ENCODE assay signal across 31 cellular contexts in genomic region chr10:15072358-15072757, GRCh38. TPM values are rescaled to one million over a fixed set of nuclear protein-coding genes. Genes with fewer than 3 reads are reported as not detected.
"Had no signal": no experiment of that assay in that cellular context is flagged by ENCODE, and none has a peak within 500 bp of the region (broad histone marks: within the 10 kb centered on the region; RNA-seq: fewer than 3 reads in every experiment).

No MANE protein-coding gene starts in this region.

- H3K4me1 ChIP-seq: left lung, lower lobe of right lung, prostate gland, sigmoid colon, spleen, suprapubic skin, tibial artery, upper lobe of right lung had no signal

- H3K4me3 Mint-ChIP-seq: immature natural killer cell; mesothelial cell of epicardium; naive B cell; natural killer cell; stimulated activated effector memory CD8-positive, alpha-beta T cell treated with anti-CD3 and anti-CD28 coated beads, Interleukin-12 subunit alpha, Interleukin-12 subunit beta, amount 100 ng/mL, for 72 hours; stimulated activated naive CD8-positive, alpha-beta T cell treated with anti-CD3 and anti-CD28 coated beads, Interleukin-15, Interleukin-2, amounts not matched to agents 100 ng/mL and 50 ng/mL, for 24 hours had no signal

- H3K27me3 ChIP-seq: left lung, ovary, sigmoid colon, spleen, suprapubic skin, tibial artery, upper lobe of right lung had no signal

- H3K9me3 ChIP-seq: left lung, lower lobe of right lung, ovary, prostate gland, sigmoid colon, suprapubic skin, thoracic aorta, upper lobe of right lung had no signal

- DNase-seq: hypothalamus; immature natural killer cell; kidney; left colon; left lung; lower lobe of right lung; mammary epithelial cell; mesenchymal stem cell; naive B cell; natural killer cell; ovary; retina; right cardiac atrium; sigmoid colon; small intestine; spleen; stimulated activated CD4-positive, alpha-beta T cell treated with anti-CD3 and anti-CD28 coated beads, Interleukin-4, amount 100 ng/mL, for 24 hours; stimulated activated naive CD4-positive, alpha-beta T cell; tibial artery; trophoblast cell; upper lobe of right lung had no signal

- H3K4me3 ChIP-seq: left lung, lower lobe of right lung, ovary, prostate gland, sigmoid colon, spleen, suprapubic skin, thoracic aorta, tibial artery, upper lobe of right lung had no signal

- H3K27ac Mint-ChIP-seq: immature natural killer cell; mesothelial cell of epicardium; naive B cell; natural killer cell; stimulated activated effector memory CD8-positive, alpha-beta T cell treated with anti-CD3 and anti-CD28 coated beads, Interleukin-12 subunit alpha, Interleukin-12 subunit beta, amount 100 ng/mL, for 72 hours; stimulated activated naive CD8-positive, alpha-beta T cell treated with anti-CD3 and anti-CD28 coated beads, Interleukin-15, Interleukin-2, amounts not matched to agents 100 ng/mL and 50 ng/mL, for 24 hours had no signal

- ATAC-seq: left colon; left lung; lower lobe of right lung; natural killer cell; right cardiac atrium; stimulated activated effector memory CD8-positive, alpha-beta T cell treated with anti-CD3 and anti-CD28 coated beads, Interleukin-12 subunit alpha, Interleukin-12 subunit beta, amount 100 ng/mL, for 72 hours; upper lobe of right lung had no signal

- H3K9me3 Mint-ChIP-seq: immature natural killer cell; natural killer cell; stimulated activated effector memory CD8-positive, alpha-beta T cell treated with anti-CD3 and anti-CD28 coated beads, Interleukin-12 subunit alpha, Interleukin-12 subunit beta, amount 100 ng/mL, for 72 hours; stimulated activated naive CD8-positive, alpha-beta T cell treated with anti-CD3 and anti-CD28 coated beads, Interleukin-15, Interleukin-2, amounts not matched to agents 100 ng/mL and 50 ng/mL, for 24 hours had no signal

- H3K36me3 ChIP-seq: left lung, lower lobe of right lung, ovary, prostate gland, sigmoid colon, spleen, suprapubic skin, thoracic aorta, tibial artery, upper lobe of right lung had no signal

- H3K27ac ChIP-seq: left lung, lower lobe of right lung, ovary, prostate gland, sigmoid colon, spleen, suprapubic skin, thoracic aorta, tibial artery, upper lobe of right lung had no signal

- H3K36me3 Mint-ChIP-seq: immature natural killer cell; naive B cell; natural killer cell; stimulated activated effector memory CD8-positive, alpha-beta T cell treated with anti-CD3 and anti-CD28 coated beads, Interleukin-12 subunit alpha, Interleukin-12 subunit beta, amount 100 ng/mL, for 72 hours had no signal

- H3K4me1 Mint-ChIP-seq: immature natural killer cell; mesothelial cell of epicardium; naive B cell; natural killer cell; stimulated activated effector memory CD8-positive, alpha-beta T cell treated with anti-CD3 and anti-CD28 coated beads, Interleukin-12 subunit alpha, Interleukin-12 subunit beta, amount 100 ng/mL, for 72 hours had no signal

- FAIRE-seq: islet of Langerhans, kidney, small intestine, urothelium cell line had no signal

RNA-seq across cellular contexts. Expression of gene ACBD7, which starts 16.2 kb away (rescaled TPM):
- total RNA-seq: lower lobe of right lung, right cardiac atrium, sigmoid colon, suprapubic skin, upper lobe of right lung had no signal
- polyA plus RNA-seq: immature natural killer cell, right cardiac atrium had no signal

RNA-seq across cellular contexts. Expression of gene OLAH, which starts 28.6 kb away (rescaled TPM):
- total RNA-seq: left colon, mononuclear cell, natural killer cell had no signal
- polyA plus RNA-seq: immature natural killer cell, neural cell had no signal
